8 cellular contexts compared by ENCODE assay signal in the genomic region with DNA sequence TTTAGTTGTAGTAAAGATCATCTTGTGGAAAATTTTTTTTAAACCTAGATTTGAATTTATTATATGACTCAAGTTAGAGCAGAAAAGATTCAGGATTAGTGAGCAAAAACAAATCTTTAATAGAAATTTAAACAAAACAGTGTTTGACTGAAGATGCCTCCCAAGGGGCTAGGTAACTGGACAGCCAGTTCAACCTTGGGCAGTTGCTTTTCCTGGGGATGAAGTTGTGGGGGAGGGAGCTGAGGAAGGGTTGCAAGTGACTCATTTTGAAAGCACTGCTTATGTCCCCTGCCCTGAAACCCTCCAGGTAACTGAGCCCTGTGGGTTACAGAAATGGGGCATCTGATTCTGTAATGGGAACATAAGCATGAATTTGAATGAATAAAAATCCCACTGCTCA. TPM values are rescaled to one million over a fixed set of nuclear protein-coding genes. Genes with fewer than 3 reads are reported as not detected.
DNase-seq lines count a peak whose midpoint lies in the region; ATAC-seq and TF ChIP-seq lines count a peak whose summit lies in the region.

No MANE protein-coding gene starts in this region.

- intact Hi-C loops in MCF 10A (cut with micrococcal nuclease) = loop anchor here (5.0 kb wide), 1 partner anchor 285 kb away; no protein-coding TSS in a partner anchor

- no peak overlapping the region for H3K4me3 Mint-ChIP-seq in MCF 10A (ENCODE audit: unreplicated experiment)
- H3K4me3 Mint-ChIP-seq in progenitor cell of endocrine pancreas (ENCODE audit: low read depth) = no peak overlapping the region

- CTCF ChIA-PET in MCF 10A (lab: Yijun Ruan, JAX) = interaction anchor here (0.8 to 4.2 kb wide), 4 partner anchors 13 to 291 kb away, joined by 4 to 29 read pairs (median 5); partner anchors contain the start of gene CFAP54

- DNase-seq in MCF 10A (ENCODE audit: unreplicated experiment) = peak; percentile 39
- no peak for DNase-seq in SW480 (ENCODE audit: low spot score)
- no peak for DNase-seq in mesenteric fat pad (ENCODE audit: low spot score)
- no peak for DNase-seq in progenitor cell of endocrine pancreas (ENCODE audit: low spot score, unreplicated experiment)

- H3K36me3 Mint-ChIP-seq in MCF 10A (ENCODE audit: insufficient read depth, unreplicated experiment) (no peaks in the 10 kb centered on the region), progenitor cell of endocrine pancreas (ENCODE audit: insufficient read depth) (no peaks in the 10 kb centered on the region)

- H3K4me3 ChIP-seq in ACC112 (ENCODE audit: low read depth, low read length) = no peak overlapping the region

- peak; percentile 52 for ATAC-seq in GM19397 (IDR thresholded peaks at IDR 0.05; ENCODE audit: unreplicated experiment)
- ATAC-seq in HG03439 (IDR thresholded peaks at IDR 0.05; ENCODE audit: unreplicated experiment) = peak; percentile 61
- no peak for ATAC-seq in GM18519 (IDR thresholded peaks at IDR 0.05; ENCODE audit: low FRiP score, unreplicated experiment)

- H3K27ac ChIP-seq in ACC112 (ENCODE audit: low read depth, low read length) = peak overlapping the region; percentile 90; the same call in 1 of the 2 replicates

- H3K36me3 ChIP-seq in ACC112 (ENCODE audit: insufficient read depth, low read length) = no peaks in the 10 kb centered on the region

- H2AFZ ChIP-seq in ACC112 (ENCODE audit: low read length, unreplicated experiment) = peak overlapping the region; percentile 32

- H3K4me1 ChIP-seq in ACC112 (ENCODE audit: control insufficient read depth, insufficient read depth, low read length, unreplicated experiment) = peaks cover 28% of the 10 kb centered on the region

- no peaks in the 10 kb centered on the region for H3K79me2 ChIP-seq in ACC112 (ENCODE audit: control insufficient read depth, insufficient read depth, low read length, unreplicated experiment)

- H3K27me3 ChIP-seq in ACC112 (ENCODE audit: insufficient read depth, low read length) = no peaks in the 10 kb centered on the region

- no TSS peak for BruUV-seq in MCF 10A (replicated peaks; lab: Mats Ljungman, UMichigan)

- TF ChIP-seq CTCF in MCF 10A (IDR thresholded peaks at IDR 0.05; ENCODE audit: unreplicated experiment) (no peak), progenitor cell of endocrine pancreas (IDR thresholded peaks at IDR 0.05; ENCODE audit: unreplicated experiment) (no peak)

- H3K4me1 Mint-ChIP-seq in MCF 10A (ENCODE audit: insufficient read depth, unreplicated experiment) = peaks cover 30% of the 10 kb centered on the region
- no peaks in the 10 kb centered on the region for H3K4me1 Mint-ChIP-seq in progenitor cell of endocrine pancreas (ENCODE audit: low read depth)

- H3K9me3 Mint-ChIP-seq in MCF 10A (ENCODE audit: unreplicated experiment) (no peaks in the 10 kb centered on the region), progenitor cell of endocrine pancreas (ENCODE audit: low read depth) (peaks cover 4% of the 10 kb centered on the region)

- POLR2A ChIA-PET in MCF 10A (lab: Yijun Ruan, JAX) = interaction anchor here (0.6 to 4.5 kb wide), 6 partner anchors 13 to 102 kb away, joined by 3 to 26 read pairs (median 4); partner anchors contain the start of genes CDK17 and CFAP54

- H3K27me3 Mint-ChIP-seq in MCF 10A (ENCODE audit: insufficient read depth, unreplicated experiment) = no peaks in the 10 kb centered on the region
- no peaks in the 10 kb centered on the region for H3K27me3 Mint-ChIP-seq in progenitor cell of endocrine pancreas

- H3K27ac Mint-ChIP-seq in MCF 10A (ENCODE audit: low read depth, unreplicated experiment) = peak overlapping the region; percentile 99
- H3K27ac Mint-ChIP-seq in progenitor cell of endocrine pancreas = no peak overlapping the region

RNA-seq across cellular contexts. Expression of gene CFAP54, which starts 13.1 kb away (rescaled TPM):
- total RNA-seq in MCF 10A (2022) (0.56 and 1.1 TPM in 2 replicates), mesenteric fat pad (0.71 TPM), progenitor cell of endocrine pancreas (5.9 TPM in 2 replicates)
